In the genomic region with DNA sequence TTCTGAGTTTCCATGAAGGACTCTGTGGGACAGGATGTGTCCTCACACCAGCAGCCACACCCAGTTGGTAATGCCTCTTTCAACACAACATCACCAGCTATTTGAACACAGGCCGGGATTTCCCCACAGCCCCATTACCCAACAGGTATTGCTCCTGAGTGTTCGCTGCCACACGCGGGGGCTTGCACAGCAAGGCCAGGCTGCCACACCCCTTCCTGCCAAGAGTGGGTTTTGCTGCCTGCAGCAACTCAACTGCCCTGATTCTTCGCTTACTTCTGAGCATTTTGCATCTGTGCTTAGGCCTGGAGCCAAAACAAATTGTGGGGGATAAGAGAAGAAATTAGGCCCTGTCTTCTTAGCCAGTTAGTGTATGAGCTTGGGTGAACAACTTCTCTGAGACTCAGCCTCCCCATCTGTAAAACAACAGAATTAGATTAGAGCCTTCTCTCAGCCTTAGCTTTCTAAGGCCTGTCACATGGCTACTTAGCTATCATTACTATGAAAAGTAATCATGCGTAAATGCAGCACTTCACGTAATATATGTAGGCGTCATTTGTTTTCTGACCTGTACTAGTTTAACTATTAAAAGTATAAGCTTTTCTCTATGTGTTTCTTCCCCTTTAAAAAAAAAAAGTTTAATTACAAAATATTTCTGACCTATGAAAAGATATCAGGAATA, we compare ENCODE assay signal across 8 cellular contexts. TPM values are rescaled to one million over a fixed set of nuclear protein-coding genes. Genes with fewer than 3 reads are reported as not detected.
DNase-seq lines count a peak whose midpoint lies in the region; ATAC-seq and TF ChIP-seq lines count a peak whose summit lies in the region.

No MANE protein-coding gene starts in this region.

- ATAC-seq in CD4-positive, alpha-beta T cell (ENCODE audit: poor library complexity) = peak; percentile 89
- peak; percentile 96 to 97 for ATAC-seq in naive thymus-derived CD8-positive, alpha-beta T cell
- no peak for ATAC-seq in GM21786 (IDR thresholded peaks at IDR 0.05; ENCODE audit: unreplicated experiment)

- CTCF ChIA-PET in CD4-positive, alpha-beta T cell (lab: Charles Lee) = interaction anchor here (1.0 to 4.8 kb wide), 8 partner anchors 20 to 130 kb away, joined by 3 to 34 read pairs (median 12); partner anchors contain the start of genes CKAP4 and POLR3B

- peaks cover 21% of the 10 kb centered on the region for H3K4me1 ChIP-seq in adipocyte (ENCODE audit: control insufficient read depth, insufficient read depth, low read length)

- H3K27me3 ChIP-seq in CD4-positive, alpha-beta T cell (ENCODE audit: control insufficient read depth, insufficient read depth, low read length) = no peaks in the 10 kb centered on the region
- H3K27me3 ChIP-seq in adipocyte (replicated peaks; ENCODE audit: control insufficient read depth, insufficient read depth, low read length) = no peaks in the 10 kb centered on the region

- H3K27me3 Mint-ChIP-seq in CD4-positive, alpha-beta T cell = peaks cover 5% of the 10 kb centered on the region
- peaks cover 0 to 4% (median 2%) of the 10 kb centered on the region in 5 donors for H3K27me3 Mint-ChIP-seq in naive thymus-derived CD8-positive, alpha-beta T cell

- no peak for TF ChIP-seq CTCF in CD4-positive, alpha-beta T cell (IDR thresholded peaks at IDR 0.05)
- TF ChIP-seq CTCF in GM13976 (IDR thresholded peaks at IDR 0.05; ENCODE audit: borderline replicate concordance, control extremely low read depth, extremely low read depth, insufficient read depth, missing control alignments) = no peak

- H3K9me3 ChIP-seq in CD4-positive, alpha-beta T cell (ENCODE audit: control insufficient read depth, low read length) = no peaks in the 10 kb centered on the region
- no peaks in the 10 kb centered on the region for H3K9me3 ChIP-seq in adipocyte (ENCODE audit: control insufficient read depth, low read length)

- peak; percentile 30 to 66 (median 46) for DNase-seq in CD4-positive, alpha-beta T cell
- DNase-seq in SKM-1 treated with dmso at 0.1 percent for 144 hours (lab: John Stamatoyannopoulos, UW; ENCODE audit: unreplicated experiment) = peak; percentile 81
- DNase-seq in adipocyte (ENCODE audit: low read depth) = peak; percentile 66
- peak; percentile 44 to 90 (median 76) for DNase-seq in naive thymus-derived CD8-positive, alpha-beta T cell
- no peak for DNase-seq in NCI-H2196 (lab: John Stamatoyannopoulos, UW; ENCODE audit: unreplicated experiment)
- no peak for DNase-seq in occipital lobe (lab: John Stamatoyannopoulos, UW)
- no peak for DNase-seq in GM13976 (ENCODE audit: low spot score)

- peak overlapping the region; percentile 16 for H3K4me3 Mint-ChIP-seq in CD4-positive, alpha-beta T cell
- peak overlapping the region; percentile 36 to 80 (median 63) for H3K4me3 Mint-ChIP-seq in naive thymus-derived CD8-positive, alpha-beta T cell

- H3K4me1 Mint-ChIP-seq in CD4-positive, alpha-beta T cell (ENCODE audit: low read depth) = peaks cover 21% of the 10 kb centered on the region
- peaks cover 17 to 27% (median 23%) of the 10 kb centered on the region in 4 donors for H3K4me1 Mint-ChIP-seq in naive thymus-derived CD8-positive, alpha-beta T cell

- H3K27ac ChIP-seq in CD4-positive, alpha-beta T cell (ENCODE audit: low read depth, low read length) = peak overlapping the region; percentile 52

- no peaks in the 10 kb centered on the region for H3K36me3 Mint-ChIP-seq in CD4-positive, alpha-beta T cell (ENCODE audit: low read depth)
- H3K36me3 Mint-ChIP-seq in naive thymus-derived CD8-positive, alpha-beta T cell = no peaks in the 10 kb centered on the region

- H3K27ac Mint-ChIP-seq in CD4-positive, alpha-beta T cell = peak overlapping the region; percentile 89
- H3K27ac Mint-ChIP-seq in naive thymus-derived CD8-positive, alpha-beta T cell = peak overlapping the region; percentile 86 to 98 (median 94)

- peak overlapping the region; percentile 39 for H3K9ac ChIP-seq in adipocyte (ENCODE audit: low read length)

- H3K36me3 ChIP-seq in adipocyte (ENCODE audit: control insufficient read depth, insufficient read depth, low read length, severe bottlenecking) = no peaks in the 10 kb centered on the region

- intact Hi-C loops in CD4-positive, alpha-beta T cell (cut with DNase I, micrococcal nuclease) = loop anchor here (1.0 to 2.0 kb wide), 4 partner anchors 23 to 129 kb away; partner anchors contain the start of gene POLR3B (in 1 of the 2)

- in situ Hi-C loops in GM13976 (cut with MboI; ENCODE audit: low sequenced_read_pairs, unreplicated experiment) = loop anchor here (5.0 kb wide), 1 partner anchor 55 kb away; no protein-coding TSS in a partner anchor

- H3K9me3 Mint-ChIP-seq in CD4-positive, alpha-beta T cell = no peaks in the 10 kb centered on the region
- no peaks in the 10 kb centered on the region for H3K9me3 Mint-ChIP-seq in naive thymus-derived CD8-positive, alpha-beta T cell

- POLR2A ChIA-PET in CD4-positive, alpha-beta T cell (lab: Charles Lee) = interaction anchor here (0.7 to 3.5 kb wide), 11 partner anchors 10 to 130 kb away, joined by 3 to 97 read pairs (median 4); partner anchors contain the start of genes CKAP4, POLR3B and TCP11L2
- POLR2A ChIA-PET in naive thymus-derived CD8-positive, alpha-beta T cell (lab: Charles Lee) = interaction anchor here (0.6 to 8.0 kb wide), 15 partner anchors 10 to 162 kb away, joined by 3 to 115 read pairs (median 4); partner anchors contain the start of genes CKAP4, POLR3B and TCP11L2

- H3K4me3 ChIP-seq in adipocyte (ENCODE audit: low read length) = no peak overlapping the region

RNA-seq across cellular contexts. Expression of gene CKAP4, which starts 20.0 kb away (rescaled TPM):
- 10 to 100 TPM; 14.7 to 15.7 TPM for total RNA-seq in CD4-positive, alpha-beta T cell
- 10 to 100 TPM; 13.7 to 14.4 TPM for total RNA-seq in naive thymus-derived CD8-positive, alpha-beta T cell
- 10 to 100 TPM; 11.2 to 11.9 (median 11.2) TPM for polyA plus RNA-seq in naive thymus-derived CD8-positive, alpha-beta T cell
- total RNA-seq in occipital lobe = 20.3 TPM

Comparison
In these comparisons a context has a peak if more than half of its experiments do, and no peak if none do; other contexts are left out.
1. DNase-seq: peak in CD4-positive, alpha-beta T cell (10 of 10), SKM-1 treated with dmso at 0.1 percent for 144 hours (single experiment), adipocyte (single experiment) and naive thymus-derived CD8-positive, alpha-beta T cell (10 of 10); none in NCI-H2196 (single experiment), occipital lobe (single experiment) and GM13976 (single experiment).